Comparison of ENCODE assay signal across 14 cellular contexts in the genomic region with DNA sequence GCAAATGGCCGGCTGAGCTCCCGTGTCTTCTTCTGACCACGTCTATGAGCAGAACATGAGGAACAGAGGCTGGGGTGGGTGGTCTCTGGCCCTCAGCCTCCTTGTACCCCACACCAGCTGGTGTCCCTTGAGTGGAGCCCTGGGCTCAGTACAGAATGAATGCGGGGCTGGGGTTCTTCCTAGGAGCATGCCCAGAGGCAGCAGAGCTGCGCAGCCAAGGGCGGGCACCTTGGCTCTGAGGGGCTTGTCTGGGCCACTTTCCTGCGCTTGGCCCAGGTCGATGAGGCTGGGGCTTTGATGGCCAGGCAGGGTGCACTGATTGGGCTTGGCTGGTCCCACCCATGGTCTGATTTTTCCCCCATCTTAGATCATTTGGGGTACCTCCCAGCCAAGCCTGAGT. TPM values are rescaled to one million over a fixed set of nuclear protein-coding genes. Genes with fewer than 3 reads are reported as not detected.
"Had no signal": no experiment of that assay in that cellular context is flagged by ENCODE, and none has a peak within 500 bp of the region (broad histone marks: within the 10 kb centered on the region; RNA-seq: fewer than 3 reads in every experiment).

No MANE protein-coding gene starts in this region.

- H3K36me3 Mint-ChIP-seq: activated naive CD4-positive, alpha-beta T cell treated with anti-CD3 and anti-CD28 coated beads, Interleukin-2, amount 50 U/mL, for 72 hours; naive thymus-derived CD4-positive, alpha-beta T cell; T-cell had no signal

- H3K9me3 ChIP-seq: mucosa of descending colon had no signal

- H3K4me1 Mint-ChIP-seq: naive thymus-derived CD4-positive, alpha-beta T cell had no signal

- H3K4me1 ChIP-seq: parathyroid adenoma had no signal

- ATAC-seq: activated naive CD4-positive, alpha-beta T cell treated with anti-CD3 and anti-CD28 coated beads, Interleukin-2, amount 50 U/mL, for 72 hours; mucosa of descending colon; naive thymus-derived CD4-positive, alpha-beta T cell; T-cell had no signal

- H3K4me3 Mint-ChIP-seq: activated T-cell treated with anti-CD3 and anti-CD28 coated beads, Interleukin-2, amount 50 U/mL, for 24 hours; naive thymus-derived CD4-positive, alpha-beta T cell; T-cell had no signal

- H3K27ac ChIP-seq: cardiac muscle cell, parathyroid adenoma had no signal

- H3K36me3 ChIP-seq: cardiac muscle cell had no signal

- H3K4me3 ChIP-seq: cardiac muscle cell, mucosa of descending colon had no signal

- H3K9me3 Mint-ChIP-seq: activated naive CD4-positive, alpha-beta T cell treated with anti-CD3 and anti-CD28 coated beads, Interleukin-2, amount 50 U/mL, for 72 hours; activated T-cell treated with anti-CD3 and anti-CD28 coated beads, Interleukin-2, amount 50 U/mL, for 24 hours; naive thymus-derived CD4-positive, alpha-beta T cell; T-cell had no signal

- H3K27ac Mint-ChIP-seq: activated T-cell treated with anti-CD3 and anti-CD28 coated beads, Interleukin-2, amount 50 U/mL, for 24 hours; T-cell had no signal

- DNase-seq: activated CD4-positive, alpha-beta T cell treated with anti-CD3 and anti-CD28 coated beads, Interleukin-2, amount 50 U/mL, for 48 hours; foreskin fibroblast; mucosa of descending colon; naive thymus-derived CD4-positive, alpha-beta T cell; stimulated activated CD4-positive, alpha-beta T cell treated with anti-CD3 and anti-CD28 coated beads, Interleukin-4, amount 100 ng/mL, for 24 hours; stimulated activated naive CD4-positive, alpha-beta T cell; substantia nigra; T-helper 9 cell; trophoblast cell had no signal

RNA-seq across cellular contexts. Expression of a gene that starts 6.4 kb away (rescaled TPM):
- polyA plus RNA-seq: naive thymus-derived CD4-positive, alpha-beta T cell had no signal
